Comparison of ENCODE assay signal across 8 cellular contexts in genomic region chr1:111140680-111140967, GRCh38. TPM values are rescaled to one million over a fixed set of nuclear protein-coding genes. Genes with fewer than 3 reads are reported as not detected.
DNase-seq lines count a peak whose midpoint lies in the region; ATAC-seq lines count a peak whose summit lies in the region.

No MANE protein-coding gene starts in this region.

- no peak for ATAC-seq in effector memory CD8-positive, alpha-beta T cell (replicated peaks)
- ATAC-seq in HG03039 (IDR thresholded peaks at IDR 0.05; ENCODE audit: unreplicated experiment) = no peak

- H3K9me3 Mint-ChIP-seq in activated CD4-positive, alpha-beta T cell treated with anti-CD3 and anti-CD28 coated beads, Interleukin-2, amount 10 ng/mL, durations not matched to agents 7 days and 5 days = no peaks in the 10 kb centered on the region
- no peaks in the 10 kb centered on the region for H3K9me3 Mint-ChIP-seq in effector memory CD8-positive, alpha-beta T cell

- H3K27ac Mint-ChIP-seq in activated CD4-positive, alpha-beta T cell treated with anti-CD3 and anti-CD28 coated beads, Interleukin-2, amount 10 ng/mL, durations not matched to agents 7 days and 5 days = peak overlapping the region; percentile 63
- H3K27ac Mint-ChIP-seq in effector memory CD8-positive, alpha-beta T cell = peak overlapping the region; percentile 94 to 96

- CTCF ChIA-PET in activated CD4-positive, alpha-beta T cell treated with anti-CD3 and anti-CD28 coated beads, Interleukin-2, amount 10 ng/mL, durations not matched to agents 7 days and 5 days (lab: Charles Lee) = interaction anchor here (1.9 kb wide), 1 partner anchor 10 kb away, joined by 6 read pairs; no protein-coding TSS in a partner anchor

- peaks cover 46% of the 10 kb centered on the region for H3K4me1 Mint-ChIP-seq in activated CD4-positive, alpha-beta T cell treated with anti-CD3 and anti-CD28 coated beads, Interleukin-2, amount 10 ng/mL, durations not matched to agents 7 days and 5 days
- peaks cover 27 to 46% of the 10 kb centered on the region in 2 donors for H3K4me1 Mint-ChIP-seq in effector memory CD8-positive, alpha-beta T cell (ENCODE audit: low read depth in 2 of 2)

- peak overlapping the region; percentile 93 for H3K4me3 Mint-ChIP-seq in activated CD4-positive, alpha-beta T cell treated with anti-CD3 and anti-CD28 coated beads, Interleukin-2, amount 10 ng/mL, durations not matched to agents 7 days and 5 days
- H3K4me3 Mint-ChIP-seq in effector memory CD8-positive, alpha-beta T cell = peak overlapping the region; percentile 90 to 94

- peaks cover 28% of the 10 kb centered on the region for H3K36me3 Mint-ChIP-seq in activated CD4-positive, alpha-beta T cell treated with anti-CD3 and anti-CD28 coated beads, Interleukin-2, amount 10 ng/mL, durations not matched to agents 7 days and 5 days (ENCODE audit: low read depth)
- peaks cover 21% of the 10 kb centered on the region for H3K36me3 Mint-ChIP-seq in effector memory CD8-positive, alpha-beta T cell (ENCODE audit: insufficient read depth)

- no peaks in the 10 kb centered on the region for H3K27me3 Mint-ChIP-seq in activated CD4-positive, alpha-beta T cell treated with anti-CD3 and anti-CD28 coated beads, Interleukin-2, amount 10 ng/mL, durations not matched to agents 7 days and 5 days
- no peaks in the 10 kb centered on the region for H3K27me3 Mint-ChIP-seq in effector memory CD8-positive, alpha-beta T cell

- DNase-seq in activated CD4-positive, alpha-beta T cell treated with anti-CD3 and anti-CD28 coated beads, Interleukin-2, amount 10 ng/mL, durations not matched to agents 7 days and 5 days = no peak
- no peak for DNase-seq in activated CD4-positive, alpha-beta T cell treated with anti-CD3 and anti-CD28 coated beads for 1 hour
- DNase-seq in RKO (ENCODE audit: low spot score) = peak; percentile 74
- DNase-seq in effector memory CD8-positive, alpha-beta T cell = no peak
- DNase-seq in myocyte (ENCODE audit: low read depth) = peak; percentile 62
- DNase-seq in occipital lobe (lab: John Stamatoyannopoulos, UW) = no peak
- DNase-seq in NCI-H345 (lab: John Stamatoyannopoulos, UW) = no peak

- POLR2A ChIA-PET in activated CD4-positive, alpha-beta T cell treated with anti-CD3 and anti-CD28 coated beads, Interleukin-2, amount 10 ng/mL, durations not matched to agents 7 days and 5 days (lab: Charles Lee) = interaction anchor here (0.6 kb wide), 1 partner anchor 616 kb away, joined by 4 read pairs; no protein-coding TSS in a partner anchor

RNA-seq across cellular contexts. Expression of gene CEPT1, which starts 0.6 kb away (rescaled TPM):
- 10 to 100 TPM; 42.1 to 50.2 TPM for total RNA-seq in activated CD4-positive, alpha-beta T cell treated with anti-CD3 and anti-CD28 coated beads, Interleukin-2, amount 10 ng/mL, durations not matched to agents 7 days and 5 days
- total RNA-seq in myocyte = 20.6 and 24.6 TPM in 2 replicates
- 14.8 TPM for polyA plus RNA-seq in myocyte (2012)
- total RNA-seq in occipital lobe = 51.0 TPM

RNA-seq across cellular contexts. Expression of gene DRAM2, which starts 0.7 kb away (rescaled TPM):
- total RNA-seq in activated CD4-positive, alpha-beta T cell treated with anti-CD3 and anti-CD28 coated beads, Interleukin-2, amount 10 ng/mL, durations not matched to agents 7 days and 5 days = 10 to 100 TPM; 29.3 to 37.0 TPM
- total RNA-seq in myocyte (39.2 and 44.7 TPM in 2 replicates), occipital lobe (59.6 TPM)
- 33.4 TPM for polyA plus RNA-seq in myocyte (2012)

RNA-seq across cellular contexts. Expression of gene DENND2D, which starts 59.8 kb away (rescaled TPM):
- 100 to 1,000 TPM; 329 to 349 TPM for total RNA-seq in activated CD4-positive, alpha-beta T cell treated with anti-CD3 and anti-CD28 coated beads, Interleukin-2, amount 10 ng/mL, durations not matched to agents 7 days and 5 days
- total RNA-seq in myocyte = 0.57 and 1.0 TPM in 2 replicates
- polyA plus RNA-seq in myocyte (2012) = 0.08 TPM
- 0.94 TPM for total RNA-seq in occipital lobe

Comparison
In these comparisons a context has a peak if more than half of its experiments do, and no peak if none do; other contexts are left out.
1. DNase-seq: peak in RKO (single experiment) and myocyte (single experiment); none in activated CD4-positive, alpha-beta T cell treated with anti-CD3 and anti-CD28 coated beads, Interleukin-2, amount 10 ng/mL, durations not matched to agents 7 days and 5 days (single experiment), activated CD4-positive, alpha-beta T cell treated with anti-CD3 and anti-CD28 coated beads for 1 hour (single experiment), effector memory CD8-positive, alpha-beta T cell (0 of 3), occipital lobe (single experiment) and NCI-H345 (single experiment).
2. RNA of gene DENND2D, which starts 59.8 kb away (total RNA-seq): 329 to 349 TPM in activated CD4-positive, alpha-beta T cell treated with anti-CD3 and anti-CD28 coated beads, Interleukin-2, amount 10 ng/mL, durations not matched to agents 7 days and 5 days; 0.57 to 1.0 TPM in myocyte and 0.94 TPM in occipital lobe (single experiment); every median in the first group is over 100 times any median in the second.